10 cellular contexts compared by ENCODE assay signal in genomic region chr2:66929632-66930385, GRCh38.
DNase-seq lines count a peak whose midpoint lies in the region; ATAC-seq and TF ChIP-seq lines count a peak whose summit lies in the region.
"Had no signal": no experiment of that assay in that cellular context is flagged by ENCODE, and none has a peak within 500 bp of the region (broad histone marks: within the 10 kb centered on the region; RNA-seq: fewer than 3 reads in every experiment).

No MANE protein-coding gene starts in this region.

- peak overlapping the region; percentile 2 for H3K27ac ChIP-seq in mammary epithelial cell (ENCODE audit: insufficient read depth, low read depth, low read length)
- H3K27ac ChIP-seq in thyroid gland: no peak overlapping the region

- WGBS in mammary epithelial cell (ENCODE audit: low coverage, missing lambda C conversion rate): 0% methylated on average over 8 of the region's 8 CpGs
- WGBS in thyroid gland, 2 donors: 45 to 54% methylated on average over 8 of the region's 8 CpGs

- H3K9me3 ChIP-seq in mammary epithelial cell (replicated peaks; ENCODE audit: insufficient read depth, low read length) (no peaks in the 10 kb centered on the region), thyroid gland (no peaks in the 10 kb centered on the region)

- no peaks in the 10 kb centered on the region for H3K36me3 ChIP-seq in mammary epithelial cell (ENCODE audit: insufficient read depth, low read length)
- H3K36me3 ChIP-seq in thyroid gland: no peaks in the 10 kb centered on the region

- in situ Hi-C loops in mammary epithelial cell (cut with MboI; ENCODE audit: low sequenced_read_pairs in 2 of 2): no loop called here

- no TSS peak for BruUV-seq in mammary epithelial cell (replicated peaks; lab: Mats Ljungman, UMichigan)

- ATAC-seq in HG02623 (IDR thresholded peaks at IDR 0.05; ENCODE audit: unreplicated experiment): no peak
- ATAC-seq in HG03280 (IDR thresholded peaks at IDR 0.05; ENCODE audit: unreplicated experiment): no peak

- H3K4me3 ChIP-seq in mammary epithelial cell (replicated peaks in 1 of 3; ENCODE audit: insufficient read depth in 1 of 3, low read depth in 2 of 3, low read length in 3 of 3) (peak overlapping the region; percentile 21 to 33 (median 24)), thyroid gland (replicated peaks in 1 of 3) (no peak overlapping the region)

- H3K4me1 ChIP-seq in mammary epithelial cell (ENCODE audit: insufficient read depth, low read length) (peaks cover 31% of the 10 kb centered on the region), thyroid gland (peaks cover 3 to 4% of the 10 kb centered on the region in 2 donors)

- H4K20me1 ChIP-seq in mammary epithelial cell (ENCODE audit: insufficient read depth, low read length): no peaks in the 10 kb centered on the region

- dilution Hi-C loops in mammary epithelial cell (cut with HindIII; ENCODE audit: low sequenced_read_pairs): no loop called here

- peak overlapping the region; percentile 6 for H3K9ac ChIP-seq in mammary epithelial cell (ENCODE audit: insufficient read depth, low read length)

- TF ChIP-seq CTCF in mammary epithelial cell (conservative IDR thresholded peaks at IDR 0.05 in 1 of 2, IDR thresholded peaks at IDR 0.05 in 1 of 2; ENCODE audit: extremely low read depth in 1 of 2, insufficient read depth in 1 of 2, low read depth in 1 of 2, low read length in 2 of 2): no peak
- no peak for TF ChIP-seq CTCF in thyroid gland (IDR thresholded peaks at IDR 0.05)

- DNase-seq in HS-27A (ENCODE audit: low read depth): peak; percentile 14
- peak; percentile 84 for DNase-seq in mammary epithelial cell
- peak; percentile 29 for DNase-seq in kidney glomerular epithelial cell (lab: John Stamatoyannopoulos, UW)
- peak; percentile 74 to 89 for DNase-seq in thyroid gland
- DNase-seq in activated CD4-positive, CD25-positive, alpha-beta regulatory T cell (lab: John Stamatoyannopoulos, UW): no peak
- no peak for DNase-seq in stimulated activated CD4-positive, alpha-beta T cell treated with anti-CD3 and anti-CD28 coated beads, Interleukin-12 subunit alpha, Interleukin-12 subunit beta, amount 100 ng/mL, for 4 hours
- DNase-seq: H7, mesendoderm had no signal

- H3K27me3 ChIP-seq in mammary epithelial cell (ENCODE audit: insufficient read depth, low read length): no peaks in the 10 kb centered on the region
- no peaks in the 10 kb centered on the region for H3K27me3 ChIP-seq in thyroid gland

- peak overlapping the region; percentile 76 for H3K4me2 ChIP-seq in mammary epithelial cell (ENCODE audit: insufficient read depth, low read depth, low read length)

- peak overlapping the region; percentile 79 for H2AFZ ChIP-seq in mammary epithelial cell (ENCODE audit: low read depth, low read length)

- intact Hi-C loops in mammary epithelial cell (cut with micrococcal nuclease) (no loop called here), thyroid gland (cut with DNase I) (no loop called here)

- CTCF ChIA-PET in mammary epithelial cell (lab: Charles Lee; ENCODE audit: low non-redundant PET): no interaction called here

- no peak for TF ChIP-seq POLR2A in thyroid gland (IDR thresholded peaks at IDR 0.05)

- no peaks in the 10 kb centered on the region for H3K79me2 ChIP-seq in mammary epithelial cell (ENCODE audit: insufficient read depth, low read length)

Comparison
In these comparisons a context has a peak if more than half of its experiments do, and no peak if none do; other contexts are left out.
1. DNase-seq: peak in HS-27A (single experiment), mammary epithelial cell (single experiment), kidney glomerular epithelial cell (single experiment) and thyroid gland (2 of 2); none in activated CD4-positive, CD25-positive, alpha-beta regulatory T cell (0 of 4) and stimulated activated CD4-positive, alpha-beta T cell treated with anti-CD3 and anti-CD28 coated beads, Interleukin-12 subunit alpha, Interleukin-12 subunit beta, amount 100 ng/mL, for 4 hours (single experiment).
2. H3K4me3 ChIP-seq: peak in mammary epithelial cell (3 of 3); none in thyroid gland (0 of 3).